In the genomic region with DNA sequence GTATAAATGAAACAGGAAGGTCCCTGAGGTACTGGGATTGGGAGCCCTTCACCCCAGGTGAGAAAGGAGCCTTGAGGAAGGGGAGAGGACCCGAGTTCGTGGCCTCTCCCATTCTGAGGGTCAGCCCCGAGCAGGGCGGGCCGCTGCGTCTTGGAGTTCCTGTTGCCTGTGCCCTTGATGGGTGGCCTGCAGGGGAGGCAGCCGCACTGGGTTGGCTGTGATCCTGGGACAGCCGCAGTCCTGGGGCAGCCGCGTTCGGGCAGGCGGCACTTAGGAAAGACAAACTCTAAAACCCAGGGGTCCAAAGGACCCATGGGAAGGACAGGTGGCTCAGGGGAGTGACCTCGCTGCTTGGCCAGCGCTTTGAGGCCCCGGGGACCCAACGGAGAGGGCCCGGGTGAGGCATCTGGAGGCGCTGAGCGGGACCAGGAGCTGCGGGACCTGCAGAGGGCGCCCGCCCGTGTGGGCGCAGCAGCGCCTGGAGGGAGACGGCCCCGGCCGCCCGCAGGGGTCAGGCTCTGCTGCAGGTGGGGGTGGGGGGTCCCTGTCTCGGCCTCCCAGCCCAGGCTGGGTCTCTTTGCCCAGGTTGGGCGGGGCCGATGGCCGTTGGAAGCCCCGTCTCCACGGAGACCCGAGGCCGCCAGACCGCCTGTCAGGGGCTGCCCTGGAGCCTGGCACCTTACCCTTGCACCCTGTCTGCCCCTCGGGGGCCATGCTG, we compare ENCODE assay signal across 8 cellular contexts.
A peak's percentile ranks its signal among the peaks of the same experiment; 100 is the strongest.
DNase-seq lines count a peak whose midpoint lies in the region; ATAC-seq and TF ChIP-seq lines count a peak whose summit lies in the region.

No MANE protein-coding gene starts in this region.

- H3K9me3 ChIP-seq in neuronal stem cell (replicated peaks in 1 of 2; ENCODE audit: control insufficient read depth in 2 of 2, insufficient read depth in 1 of 2, low read depth in 1 of 2, low read length in 2 of 2) = no peaks in the 10 kb centered on the region

- H3K27ac ChIP-seq in neuronal stem cell (replicated peaks; ENCODE audit: low read length) = no peak overlapping the region

- DNase-seq in Right ventricle myocardium inferior (ENCODE audit: missing footprints) = peak; percentile 61
- DNase-seq in cardiac septum (ENCODE audit: low spot score) = no peak
- no peak for DNase-seq in activated CD8-positive, alpha-beta memory T cell treated with anti-CD3 and anti-CD28 coated beads, Interleukin-2, amount 10 ng/mL, durations not matched to agents 7 days and 5 days
- peak; percentile 14 for DNase-seq in fibroblast of the aortic adventitia (ENCODE audit: low read depth)
- peak; percentile 39 for DNase-seq in neuronal stem cell (ENCODE audit: low spot score)
- DNase-seq in NCI-H446 (lab: John Stamatoyannopoulos, UW) = no peak
- no peak for DNase-seq in NCI-H1694 treated with DMSO at 0.1 percent for 48 hours (lab: John Stamatoyannopoulos, UW)

- H3K27ac Mint-ChIP-seq in activated CD8-positive, alpha-beta memory T cell treated with anti-CD3 and anti-CD28 coated beads, Interleukin-2, amount 10 ng/mL, durations not matched to agents 7 days and 5 days = no peak overlapping the region

- H2BK15ac ChIP-seq in neuronal stem cell (ENCODE audit: low read length) = peak overlapping the region; percentile 67

- no peaks in the 10 kb centered on the region for H3K36me3 Mint-ChIP-seq in activated CD8-positive, alpha-beta memory T cell treated with anti-CD3 and anti-CD28 coated beads, Interleukin-2, amount 10 ng/mL, durations not matched to agents 7 days and 5 days

- no peak overlapping the region for H3K4me3 Mint-ChIP-seq in activated CD8-positive, alpha-beta memory T cell treated with anti-CD3 and anti-CD28 coated beads, Interleukin-2, amount 10 ng/mL, durations not matched to agents 7 days and 5 days

- peaks cover 4% of the 10 kb centered on the region for H3K4me1 Mint-ChIP-seq in activated CD8-positive, alpha-beta memory T cell treated with anti-CD3 and anti-CD28 coated beads, Interleukin-2, amount 10 ng/mL, durations not matched to agents 7 days and 5 days

- H2AK5ac ChIP-seq in neuronal stem cell (ENCODE audit: low read depth, low read length) = peak overlapping the region; percentile 99

- H3K18ac ChIP-seq in neuronal stem cell (ENCODE audit: low read length) = peak overlapping the region; percentile 98

- intact Hi-C loops in Right ventricle myocardium inferior (cut with DNase I) (no loop called here), cardiac septum (cut with DNase I) (no loop called here)

- no peaks in the 10 kb centered on the region for H3K36me3 ChIP-seq in neuronal stem cell (replicated peaks in 1 of 2; ENCODE audit: control insufficient read depth in 2 of 2, insufficient read depth in 2 of 2, low read length in 2 of 2)

- peaks cover 24% of the 10 kb centered on the region for H3K27me3 Mint-ChIP-seq in activated CD8-positive, alpha-beta memory T cell treated with anti-CD3 and anti-CD28 coated beads, Interleukin-2, amount 10 ng/mL, durations not matched to agents 7 days and 5 days

- CTCF ChIA-PET in activated CD8-positive, alpha-beta memory T cell treated with anti-CD3 and anti-CD28 coated beads, Interleukin-2, amount 10 ng/mL, durations not matched to agents 7 days and 5 days (lab: Charles Lee) = interaction anchor here (0.9 to 1.2 kb wide), 3 partner anchors 10 to 235 kb away, joined by 3 to 4 read pairs (median 3); no protein-coding TSS in a partner anchor

- H3K4me1 ChIP-seq in neuronal stem cell (ENCODE audit: control insufficient read depth in 2 of 2, insufficient read depth in 1 of 2, low read depth in 1 of 2, low read length in 2 of 2) = peaks cover 10 to 12% of the 10 kb centered on the region in 2 donors

- H3K4me3 ChIP-seq in fibroblast of the aortic adventitia (ENCODE audit: low read depth, low read length) (no peak overlapping the region), neuronal stem cell (ENCODE audit: low read length in 2 of 2) (peak overlapping the region in 1 of 2 donors; percentile 74)

- peak; percentile 57 for TF ChIP-seq CTCF in fibroblast of the aortic adventitia (IDR thresholded peaks at IDR 0.05; ENCODE audit: insufficient read depth, low read length)

- H3K23ac ChIP-seq in neuronal stem cell (ENCODE audit: low read depth, low read length, poor library complexity) = no peak overlapping the region

- H2BK120ac ChIP-seq in neuronal stem cell (ENCODE audit: low read depth, low read length) = no peak overlapping the region

- H3K9ac ChIP-seq in neuronal stem cell (ENCODE audit: low read depth, low read length, poor library complexity) = peak overlapping the region; percentile 77

- H3K9me3 Mint-ChIP-seq in activated CD8-positive, alpha-beta memory T cell treated with anti-CD3 and anti-CD28 coated beads, Interleukin-2, amount 10 ng/mL, durations not matched to agents 7 days and 5 days (ENCODE audit: low read depth) = no peaks in the 10 kb centered on the region

- H2BK5ac ChIP-seq in neuronal stem cell (ENCODE audit: low read length) = peak overlapping the region; percentile 75

- no peak overlapping the region for H4K91ac ChIP-seq in neuronal stem cell (ENCODE audit: low read depth, low read length, poor library complexity)

- peak overlapping the region; percentile 97 for H2BK12ac ChIP-seq in neuronal stem cell (ENCODE audit: low read length)

- no peaks in the 10 kb centered on the region for H3K79me1 ChIP-seq in neuronal stem cell (ENCODE audit: low read depth, low read length)

- H3K14ac ChIP-seq in neuronal stem cell (ENCODE audit: low read length) = no peak overlapping the region

- H2AFZ ChIP-seq in neuronal stem cell (ENCODE audit: low read length) = peak overlapping the region; percentile 45

- H4K8ac ChIP-seq in neuronal stem cell (ENCODE audit: low read depth, low read length) = peak overlapping the region; percentile 92

- H3K4me2 ChIP-seq in neuronal stem cell (ENCODE audit: insufficient read depth, low read length, poor library complexity, severe bottlenecking) = peak overlapping the region; percentile 73

- peak; percentile 78 for ATAC-seq in Right ventricle myocardium inferior
- peak; percentile 80 for ATAC-seq in activated CD8-positive, alpha-beta memory T cell treated with anti-CD3 and anti-CD28 coated beads, Interleukin-2, amount 10 ng/mL, durations not matched to agents 7 days and 5 days
- no peak for ATAC-seq in GM18858 (IDR thresholded peaks at IDR 0.05; ENCODE audit: unreplicated experiment)

- WGBS in neuronal stem cell (ENCODE audit: extremely low coverage in 2 of 2, insufficient read length in 2 of 2, insufficient replicate concordance in 1 of 2), 2 donors = no CpG with 5 or more reads among the region's 39 CpGs

- peak overlapping the region; percentile 76 for H3K4ac ChIP-seq in neuronal stem cell (ENCODE audit: low read length)

- H3K27me3 ChIP-seq in neuronal stem cell (ENCODE audit: control insufficient read depth in 3 of 3, insufficient read depth in 3 of 3, low read depth in 1 of 3, low read length in 3 of 3) = peaks cover 0 to 3% (median 0%) of the 10 kb centered on the region in 3 experiments

Comparison
In these comparisons a context has a peak if more than half of its experiments do, and no peak if none do; other contexts are left out.
1. DNase-seq: peak in Right ventricle myocardium inferior (single experiment), fibroblast of the aortic adventitia (single experiment) and neuronal stem cell (single experiment); none in cardiac septum (single experiment), activated CD8-positive, alpha-beta memory T cell treated with anti-CD3 and anti-CD28 coated beads, Interleukin-2, amount 10 ng/mL, durations not matched to agents 7 days and 5 days (single experiment), NCI-H446 (0 of 2) and NCI-H1694 treated with DMSO at 0.1 percent for 48 hours (single experiment).